17 cellular contexts compared by ENCODE assay signal in the genomic region with DNA sequence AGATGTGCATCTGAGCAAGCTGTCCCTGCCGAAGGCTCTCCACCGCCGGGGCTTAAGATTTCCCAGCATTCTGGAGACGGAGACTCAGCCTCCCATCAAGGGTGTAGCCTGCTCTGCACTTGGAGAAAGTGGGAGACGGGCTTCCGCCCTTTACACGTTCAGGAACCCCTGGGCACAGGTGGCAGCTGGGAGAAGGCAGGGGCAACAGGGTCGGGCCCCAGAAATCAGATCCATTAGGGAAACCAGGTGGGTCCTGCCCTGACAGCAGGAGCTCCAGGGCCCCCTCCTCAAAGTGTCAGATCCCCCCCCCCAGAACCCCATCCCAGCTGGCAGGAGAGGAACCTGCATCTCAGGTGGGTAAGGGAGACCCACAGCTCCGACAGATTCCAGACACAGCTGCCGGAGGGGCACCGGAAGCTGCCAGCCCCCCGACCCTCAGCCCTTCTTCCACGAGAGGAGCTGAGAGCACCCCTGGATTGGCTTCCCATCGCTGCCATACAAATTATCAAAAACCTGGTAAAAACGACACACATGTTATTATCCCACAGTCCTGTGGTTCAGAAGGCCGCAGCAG.
A peak's percentile ranks its signal among the peaks of the same experiment; 100 is the strongest.
DNase-seq lines count a peak whose midpoint lies in the region; ATAC-seq and TF ChIP-seq lines count a peak whose summit lies in the region.
"Had no signal": no experiment of that assay in that cellular context is flagged by ENCODE, and none has a peak within 500 bp of the region (broad histone marks: within the 10 kb centered on the region; RNA-seq: fewer than 3 reads in every experiment).

No MANE protein-coding gene starts in this region.

- H3K9me3 Mint-ChIP-seq in chondrocyte (ENCODE audit: low read depth) (peaks cover 2% of the 10 kb centered on the region), neural crest cell (no peaks in the 10 kb centered on the region), H9 (peaks cover 6 to 7% of the 10 kb centered on the region in 2 experiments; a peak in 3 of 5 replicates)
- H3K9me3 Mint-ChIP-seq in CD4-positive, alpha-beta T cell: no peaks in the 10 kb centered on the region

- POLR2A ChIA-PET in CD4-positive, alpha-beta T cell (lab: Charles Lee): no interaction called here

- intact Hi-C loops in sciatic nerve (cut with DNase I): no loop called here
- intact Hi-C loops in CD4-positive, alpha-beta T cell (cut with DNase I, micrococcal nuclease): no loop called here

- H3K18ac ChIP-seq in H9 (ENCODE audit: insufficient read length, low read depth, low read length): no peak overlapping the region

- H3K36me3 ChIP-seq in RWPE2 (ENCODE audit: low read depth): no peaks in the 10 kb centered on the region
- H3K36me3 ChIP-seq: BE2C had no signal

- H3K4me3 ChIP-seq in RWPE2 (ENCODE audit: severe bottlenecking): no peak overlapping the region
- H3K4me3 ChIP-seq: GM23248 had no signal

- no peak overlapping the region for H3K9ac ChIP-seq in H9 (ENCODE audit: extremely low read depth, insufficient read length, low read length)
- H3K9ac ChIP-seq: GM23248 had no signal

- H4K20me1 ChIP-seq in H9 (ENCODE audit: control insufficient read depth, insufficient read depth, insufficient read length): no peaks in the 10 kb centered on the region

- peaks cover 23% of the 10 kb centered on the region for H3K27me3 Mint-ChIP-seq in chondrocyte (ENCODE audit: low read depth)
- peaks cover 4% of the 10 kb centered on the region for H3K27me3 Mint-ChIP-seq in neural crest cell (ENCODE audit: low read depth)
- peaks cover 28% of the 10 kb centered on the region for H3K27me3 Mint-ChIP-seq in CD4-positive, alpha-beta T cell
- peaks cover 2% of the 10 kb centered on the region for H3K27me3 Mint-ChIP-seq in H9 (ENCODE audit: low read depth)
- H3K27me3 Mint-ChIP-seq: CD4-positive, CD25-positive, alpha-beta regulatory T cell had no signal

- no peak overlapping the region for H3K14ac ChIP-seq in H9 (ENCODE audit: insufficient read depth, low read length)

- no peak overlapping the region for H2AK5ac ChIP-seq in H9 (ENCODE audit: insufficient read length, low read length)

- no peak overlapping the region for H3T11ph ChIP-seq in H9 (ENCODE audit: low read length)

- H3K79me1 ChIP-seq in H9 (ENCODE audit: insufficient read depth, low read depth, low read length, poor library complexity, severe bottlenecking): no peaks in the 10 kb centered on the region

- CTCF ChIA-PET in CD4-positive, alpha-beta T cell (lab: Charles Lee): no interaction called here

- no peak for ATAC-seq in RWPE2 (ENCODE audit: low read depth)
- ATAC-seq in sciatic nerve: no peak
- no peak for ATAC-seq in CD4-positive, alpha-beta T cell (ENCODE audit: poor library complexity)

- no peak overlapping the region for H3K4me2 ChIP-seq in H9 (ENCODE audit: insufficient read depth, insufficient read length, low read length)

- H4K5ac ChIP-seq in H9 (ENCODE audit: insufficient read length, low read depth, low read length): no peak overlapping the region

- H3K36me3 Mint-ChIP-seq in chondrocyte (ENCODE audit: low read depth) (no peaks in the 10 kb centered on the region), neural crest cell (ENCODE audit: low read depth) (no peaks in the 10 kb centered on the region), H9 (ENCODE audit: insufficient read depth in 1 of 3, low read depth in 3 of 3) (peaks cover 1 to 7% (median 4%) of the 10 kb centered on the region in 3 experiments; a peak in 5 of 7 replicates)
- H3K36me3 Mint-ChIP-seq in CD4-positive, alpha-beta T cell (ENCODE audit: low read depth): no peaks in the 10 kb centered on the region
- H3K36me3 Mint-ChIP-seq: CD4-positive, CD25-positive, alpha-beta regulatory T cell had no signal

- H3K79me2 ChIP-seq in H9 (ENCODE audit: insufficient read depth, low read length): no peaks in the 10 kb centered on the region

- H4K8ac ChIP-seq in H9 (replicated peaks; ENCODE audit: insufficient read length, low read depth, low read length): no peak overlapping the region

- H2BK120ac ChIP-seq in H9 (ENCODE audit: low read depth, low read length, poor library complexity, severe bottlenecking): no peak overlapping the region

- H3K27ac Mint-ChIP-seq in chondrocyte (ENCODE audit: unreplicated experiment) (no peak overlapping the region), neural crest cell (ENCODE audit: unreplicated experiment) (peak overlapping the region; percentile 45), H9 (peak overlapping the region in 1 of 3 experiments; percentile 61; a peak in 1 of 7 replicates)
- no peak overlapping the region for H3K27ac Mint-ChIP-seq in CD4-positive, alpha-beta T cell
- H3K27ac Mint-ChIP-seq: CD4-positive, CD25-positive, alpha-beta regulatory T cell had no signal

- no CpG with 5 or more reads among the region's 16 CpGs for WGBS in H9 (ENCODE audit: extremely low coverage, insufficient read length, low lambda C conversion rate)

- no peaks in the 10 kb centered on the region for H3K9me3 ChIP-seq in RWPE2 (ENCODE audit: severe bottlenecking)
- no peaks in the 10 kb centered on the region for H3K9me3 ChIP-seq in CD4-positive, alpha-beta T cell (ENCODE audit: control insufficient read depth, low read length)
- H3K9me3 ChIP-seq in H9 (ENCODE audit: control insufficient read depth, low read depth, low read length): no peaks in the 10 kb centered on the region
- H3K9me3 ChIP-seq: BE2C had no signal

- no peak overlapping the region for H3K56ac ChIP-seq in H9 (ENCODE audit: insufficient read length, low read depth, low read length)

- H4K91ac ChIP-seq in H9 (ENCODE audit: insufficient read length, low read depth, low read length): no peak overlapping the region

- H3K4ac ChIP-seq in H9 (ENCODE audit: low read depth, low read length): no peak overlapping the region

- TF ChIP-seq CTCF in RWPE2 (IDR thresholded peaks at IDR 0.05; ENCODE audit: poor library complexity, severe bottlenecking) (no peak), chondrocyte (IDR thresholded peaks at IDR 0.05) (no peak), neural crest cell (conservative IDR thresholded peaks at IDR 0.05) (no peak), H9 (conservative IDR thresholded peaks at IDR 0.05) (no peak)
- no peak for TF ChIP-seq CTCF in CD4-positive, alpha-beta T cell (IDR thresholded peaks at IDR 0.05)

- H3K4me1 ChIP-seq in RWPE2 (ENCODE audit: insufficient read depth, poor library complexity, severe bottlenecking) (no peaks in the 10 kb centered on the region), H9 (ENCODE audit: insufficient read depth, low read length) (peaks cover 6% of the 10 kb centered on the region; the same call in 1 of the 2 replicates)
- H3K4me1 ChIP-seq: BE2C had no signal

- H2BK12ac ChIP-seq in H9 (ENCODE audit: insufficient read length, low read depth, low read length): no peak overlapping the region

- H2BK5ac ChIP-seq in H9 (ENCODE audit: insufficient read length, low read length): no peak overlapping the region

- H3K27me3 ChIP-seq in RWPE2 (ENCODE audit: insufficient read depth, poor library complexity, severe bottlenecking) (no peaks in the 10 kb centered on the region), H9 (ENCODE audit: insufficient read depth, low read length) (no peaks in the 10 kb centered on the region)
- no peaks in the 10 kb centered on the region for H3K27me3 ChIP-seq in CD4-positive, alpha-beta T cell (ENCODE audit: control insufficient read depth, insufficient read depth, low read length)
- H3K27me3 ChIP-seq: BE2C had no signal

- H3K4me3 Mint-ChIP-seq in chondrocyte (ENCODE audit: unreplicated experiment) (no peak overlapping the region), neural crest cell (no peak overlapping the region), H9 (no peak overlapping the region)
- no peak overlapping the region for H3K4me3 Mint-ChIP-seq in CD4-positive, alpha-beta T cell
- H3K4me3 Mint-ChIP-seq: CD4-positive, CD25-positive, alpha-beta regulatory T cell had no signal

- no peak overlapping the region for H2BK20ac ChIP-seq in H9 (ENCODE audit: low read depth, low read length, poor library complexity, severe bottlenecking)

- H3K27ac ChIP-seq in RWPE2 (ENCODE audit: poor library complexity, severe bottlenecking) (no peak overlapping the region), H9 (ENCODE audit: insufficient read length, low read depth, low read length) (no peak overlapping the region)
- H3K27ac ChIP-seq in CD4-positive, alpha-beta T cell (ENCODE audit: low read depth, low read length): no peak overlapping the region
- H3K27ac ChIP-seq: GM23248, HL-60 had no signal

- no peaks in the 10 kb centered on the region for H3K23me2 ChIP-seq in H9 (ENCODE audit: insufficient read length, low read depth, low read length, poor library complexity, severe bottlenecking)

- H3K4me1 Mint-ChIP-seq in chondrocyte (ENCODE audit: low read depth): peaks cover 3% of the 10 kb centered on the region
- H3K4me1 Mint-ChIP-seq in neural crest cell: peaks cover 16% of the 10 kb centered on the region
- no peaks in the 10 kb centered on the region for H3K4me1 Mint-ChIP-seq in CD4-positive, alpha-beta T cell (ENCODE audit: low read depth)
- H3K4me1 Mint-ChIP-seq in H9: peaks cover 16 to 20% of the 10 kb centered on the region in 2 experiments
- H3K4me1 Mint-ChIP-seq: CD4-positive, CD25-positive, alpha-beta regulatory T cell had no signal

- no peak overlapping the region for H2AFZ ChIP-seq in H9 (ENCODE audit: low read length)
- H2AFZ ChIP-seq: GM23248 had no signal

- H3K23ac ChIP-seq in H9 (ENCODE audit: insufficient read length, low read depth, low read length): no peak overlapping the region

- H2BK15ac ChIP-seq in H9 (ENCODE audit: low read depth, low read length): no peak overlapping the region

- DNase-seq in RWPE2 (ENCODE audit: low spot score) (peak; percentile 20), chondrocyte (ENCODE audit: low spot score) (peak; percentile 82), neural crest cell (ENCODE audit: low read depth, low spot score) (no peak), sciatic nerve (ENCODE audit: low spot score) (peak; percentile 41), GM19240 (ENCODE audit: insufficient read length, low spot score) (no peak), H9 (no peak)
- no peak for DNase-seq in CD4-positive, alpha-beta T cell
- DNase-seq: ACHN; BE2C; C1 segment of cervical spinal cord; CD4-positive, CD25-positive, alpha-beta regulatory T cell; DMS153; DMS79; GDM1; GM23248; HCEC 1CT had no signal

Comparison
In these comparisons a context has a peak if more than half of its experiments do, and no peak if none do; other contexts are left out.
1. DNase-seq: peak in RWPE2 (single experiment), chondrocyte (single experiment) and sciatic nerve (single experiment); none in neural crest cell (single experiment), GM19240 (single experiment), CD4-positive, alpha-beta T cell (0 of 10) and H9 (single experiment).